8 cellular contexts compared by ENCODE assay signal in genomic region chr16:88193706-88194396, GRCh38.
DNase-seq lines count a peak whose midpoint lies in the region; TF ChIP-seq lines count a peak whose summit lies in the region.
"Not testable (repeated sequence)": the region's sequence is repeated elsewhere in the genome, so short reads cannot be mapped to it uniquely, and the experiment has no call there.

No MANE protein-coding gene starts in this region.

- peak; percentile 61 for DNase-seq in ACHN
- DNase-seq in NCI-H1694 treated with DMSO at 0.1 percent for 48 hours (lab: John Stamatoyannopoulos, UW): peak; percentile 52
- not testable (repeated sequence) for DNase-seq in SK-N-SH
- peak; percentile 63 to 88 (median 79) for DNase-seq in adrenal gland
- DNase-seq in fibroblast of pulmonary artery (ENCODE audit: low read depth): peak; percentile 66
- DNase-seq in medulla oblongata (ENCODE audit: extremely low spot score): peak; percentile 77
- peak; percentile 84 for DNase-seq in spleen

- POLR2A ChIA-PET in SK-N-SH (lab: Yijun Ruan, JAX): interaction anchor here (2.2 kb wide), 1 partner anchor 89 kb away, joined by 8 read pairs; no protein-coding TSS in a partner anchor

- H3K27me3 ChIP-seq in SK-N-SH (ENCODE audit: insufficient read depth); adrenal gland; spleen (replicated peaks in 1 of 7): not testable (repeated sequence)

- peaks cover 0 to 30% of the 10 kb centered on the region in 2 experiments; a peak in 2 of 4 replicates for H3K4me1 ChIP-seq in SK-N-SH (ENCODE audit: control insufficient read depth in 1 of 2, insufficient read depth in 2 of 2, low read depth in 1 of 2, low read length in 1 of 2)
- H3K4me1 ChIP-seq in adrenal gland (replicated peaks in 1 of 2); spleen: not testable (repeated sequence)

- WGBS in SK-N-SH (ENCODE audit: low lambda C conversion rate): 28% methylated on average over 14 of the region's 15 CpGs
- 29 to 67% (median 42%) methylated on average over 8 to 15 of the region's 15 CpGs for WGBS in adrenal gland, 4 donors
- 28 to 59% (median 31%) methylated on average over 8 to 15 of the region's 15 CpGs for WGBS in spleen, 5 donors

- H3K4me2 ChIP-seq in SK-N-SH: not testable (repeated sequence)

- peak; percentile 61 for TF ChIP-seq RAD21 in SK-N-SH (IDR thresholded peaks at IDR 0.05; ENCODE audit: low read length)

- not testable (repeated sequence) for H3K36me3 ChIP-seq in SK-N-SH (replicated peaks in 1 of 2; ENCODE audit: control insufficient read depth in 1 of 2, insufficient read depth in 2 of 2, low read length in 1 of 2); adrenal gland (replicated peaks in 1 of 2); spleen

- not testable (repeated sequence) for H4K20me1 ChIP-seq in SK-N-SH (ENCODE audit: insufficient read depth)

- not testable (repeated sequence) for H3F3A ChIP-seq in SK-N-SH (replicated peaks; ENCODE audit: insufficient read depth)

- TF ChIP-seq CTCF in GM12873 (IDR thresholded peaks at IDR 0.05; ENCODE audit: insufficient read depth, low read depth, low read length, missing control alignments): peak; percentile 63
- peak; percentile 62 for TF ChIP-seq CTCF in SK-N-SH (IDR thresholded peaks at IDR 0.05)
- TF ChIP-seq CTCF in adrenal gland (IDR thresholded peaks at IDR 0.05): peak; percentile 40 to 89 (median 70)
- TF ChIP-seq CTCF in fibroblast of pulmonary artery (IDR thresholded peaks at IDR 0.05; ENCODE audit: low read length, missing control alignments): peak; percentile 50
- TF ChIP-seq CTCF in spleen (IDR thresholded peaks at IDR 0.05 in 8 of 11, conservative IDR thresholded peaks at IDR 0.05 in 3 of 11): peak in 10 of 11 experiments; percentile 18 to 75 (median 64)

- TF ChIP-seq POLR2A in adrenal gland (IDR thresholded peaks at IDR 0.05); spleen (IDR thresholded peaks at IDR 0.05): not testable (repeated sequence)

- H3K27ac ChIP-seq in SK-N-SH (ENCODE audit: low read depth in 2 of 2, low read length in 1 of 2) (peak overlapping the region in 1 of 2 experiments; percentile 99; a peak in 2 of 4 replicates), adrenal gland (peak overlapping the region in 2 of 5 donors; percentile 52 to 70), spleen (peak overlapping the region in 1 of 8 donors; percentile 29)

- not testable (repeated sequence) for H3K9ac ChIP-seq in SK-N-SH

- not testable (repeated sequence) for H2AFZ ChIP-seq in SK-N-SH (ENCODE audit: low read depth)

- CTCF ChIA-PET in SK-N-SH (lab: Yijun Ruan, JAX): interaction anchor here (1.1 to 4.3 kb wide), 9 partner anchors 11 to 244 kb away, joined by 3 to 48 read pairs (median 5); no protein-coding TSS in a partner anchor

- not testable (repeated sequence) for H3K9me3 ChIP-seq in SK-N-SH; adrenal gland (replicated peaks in 1 of 3); spleen

- not testable (repeated sequence) for H3K9me2 ChIP-seq in SK-N-SH

- not testable (repeated sequence) for H3K79me2 ChIP-seq in SK-N-SH (ENCODE audit: insufficient read depth)

- in situ Hi-C loops in ACHN (cut with HindIII; ENCODE audit: low pct_ligation_motif_present, low pct_unique_long_range_greater_than_20kb, low sequenced_read_pairs): not testable (repeated sequence)

- not testable (repeated sequence) for H3K4me3 ChIP-seq in SK-N-SH (ENCODE audit: low read depth in 2 of 2, low read length in 1 of 2); adrenal gland; fibroblast of pulmonary artery (replicated peaks; ENCODE audit: low read depth, low read length); spleen

- intact Hi-C loops in adrenal gland (cut with DNase I) (loop anchor here in 1 of 2 donors (5.0 kb wide), 1 partner anchor 188 kb away; the partner anchor contains the start of gene ZNF469), spleen (cut with DNase I; ENCODE audit: low total_unique reads) (loop anchor here (10.0 kb wide), 1 partner anchor 241 kb away; no protein-coding TSS in a partner anchor)

- not testable (repeated sequence) for TF ChIP-seq EP300 in SK-N-SH (IDR thresholded peaks at IDR 0.05; ENCODE audit: borderline replicate concordance in 1 of 2, low read depth in 1 of 2, low read length in 1 of 2)

TF ChIP-seq in SK-N-SH, 30 proteins besides CTCF, POLR2A, EP300 and RAD21:
- TF ChIP-seq SMC3 (IDR thresholded peaks at IDR 0.05; ENCODE audit: low read depth, low read length): peak; percentile 63
